Comparison of ENCODE assay signal across 18 cellular contexts in the genomic region with DNA sequence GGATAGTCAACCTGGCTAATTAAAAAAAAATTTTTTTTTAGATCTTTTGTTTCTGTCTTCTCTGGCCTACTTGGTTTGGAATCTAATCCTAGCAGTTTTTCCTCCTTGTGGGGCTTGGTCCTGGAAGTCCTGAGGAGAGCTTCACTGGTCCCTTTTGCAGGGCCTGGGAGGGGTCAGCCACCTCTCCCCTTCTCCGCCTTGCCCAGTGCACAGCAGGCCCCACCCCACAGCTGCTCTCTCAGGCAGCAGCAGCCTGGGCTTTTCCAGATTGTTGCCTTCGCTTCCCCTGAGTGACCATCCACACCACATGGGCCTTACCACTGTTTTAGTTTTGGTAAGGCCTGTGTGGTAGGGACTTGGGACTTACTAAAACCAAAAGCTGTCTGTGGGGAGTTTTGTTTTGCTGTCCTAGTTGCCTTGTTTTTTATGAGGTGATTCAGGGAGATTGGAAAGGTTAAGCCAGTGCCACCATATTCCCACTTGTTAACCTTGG.
"Had no signal": no experiment of that assay in that cellular context is flagged by ENCODE, and none has a peak within 500 bp of the region (broad histone marks: within the 10 kb centered on the region; RNA-seq: fewer than 3 reads in every experiment).

No MANE protein-coding gene starts in this region.

- DNase-seq: activated CD4-positive, alpha-beta memory T cell treated with anti-CD3 and anti-CD28 coated beads, Interleukin-2, amount 10 ng/mL, durations not matched to agents 7 days and 5 days; activated CD4-positive, CD25-positive, alpha-beta regulatory T cell treated with anti-CD3 and anti-CD28 coated beads, Interleukin-2, amount 50 U/mL, for 72 hours; activated CD8-positive, alpha-beta memory T cell treated with anti-CD3 and anti-CD28 coated beads, Interleukin-2, amount 50 U/mL, for 4 hours; activated gamma-delta T cell treated with Interleukin-2 at 50 U/mL for 16 hours; endodermal cell; gastrocnemius medialis; mammary epithelial cell; naive thymus-derived CD4-positive, alpha-beta T cell; retina; SK-N-SH; stimulated activated CD4-positive, alpha-beta T cell treated with anti-CD3 and anti-CD28 coated beads, Interleukin-15, amount 100 ng/mL, for 24 hours; stimulated activated CD4-positive, alpha-beta T cell treated with anti-CD3 and anti-CD28 coated beads, Interleukin-4, amount 100 ng/mL, for 1 hour; stimulated activated naive CD4-positive, alpha-beta T cell treated with Interleukin-2 at 50 U/mL for 16 hours; substantia nigra; T-helper 1 cell; T1000 had no signal

- ATAC-seq: gastrocnemius medialis; naive thymus-derived CD4-positive, alpha-beta T cell had no signal

- H3K9ac ChIP-seq: SK-N-SH had no signal

- H3K4me2 ChIP-seq: SK-N-SH had no signal

- H3K27me3 Mint-ChIP-seq: activated CD4-positive, alpha-beta memory T cell treated with anti-CD3 and anti-CD28 coated beads, Interleukin-2, amount 10 ng/mL, durations not matched to agents 7 days and 5 days; naive thymus-derived CD4-positive, alpha-beta T cell had no signal

- H3K4me3 ChIP-seq: ascending aorta, gastrocnemius medialis, tibial nerve had no signal

- H3K27me3 ChIP-seq: ascending aorta, gastrocnemius medialis, tibial nerve had no signal

- H3K27ac Mint-ChIP-seq: activated CD4-positive, alpha-beta memory T cell treated with anti-CD3 and anti-CD28 coated beads, Interleukin-2, amount 10 ng/mL, durations not matched to agents 7 days and 5 days; endodermal cell had no signal

- H3K27ac ChIP-seq: ascending aorta, gastrocnemius medialis, tibial nerve had no signal

- H3K4me1 ChIP-seq: ascending aorta had no signal

- H3K9me3 Mint-ChIP-seq: activated CD4-positive, alpha-beta memory T cell treated with anti-CD3 and anti-CD28 coated beads, Interleukin-2, amount 10 ng/mL, durations not matched to agents 7 days and 5 days; endodermal cell; naive thymus-derived CD4-positive, alpha-beta T cell had no signal

- H3K9me3 ChIP-seq: ascending aorta, gastrocnemius medialis, SK-N-SH, tibial nerve had no signal

- H3K4me3 Mint-ChIP-seq: activated CD4-positive, alpha-beta memory T cell treated with anti-CD3 and anti-CD28 coated beads, Interleukin-2, amount 10 ng/mL, durations not matched to agents 7 days and 5 days; endodermal cell had no signal
